8 cellular contexts compared by ENCODE assay signal in the genomic region with DNA sequence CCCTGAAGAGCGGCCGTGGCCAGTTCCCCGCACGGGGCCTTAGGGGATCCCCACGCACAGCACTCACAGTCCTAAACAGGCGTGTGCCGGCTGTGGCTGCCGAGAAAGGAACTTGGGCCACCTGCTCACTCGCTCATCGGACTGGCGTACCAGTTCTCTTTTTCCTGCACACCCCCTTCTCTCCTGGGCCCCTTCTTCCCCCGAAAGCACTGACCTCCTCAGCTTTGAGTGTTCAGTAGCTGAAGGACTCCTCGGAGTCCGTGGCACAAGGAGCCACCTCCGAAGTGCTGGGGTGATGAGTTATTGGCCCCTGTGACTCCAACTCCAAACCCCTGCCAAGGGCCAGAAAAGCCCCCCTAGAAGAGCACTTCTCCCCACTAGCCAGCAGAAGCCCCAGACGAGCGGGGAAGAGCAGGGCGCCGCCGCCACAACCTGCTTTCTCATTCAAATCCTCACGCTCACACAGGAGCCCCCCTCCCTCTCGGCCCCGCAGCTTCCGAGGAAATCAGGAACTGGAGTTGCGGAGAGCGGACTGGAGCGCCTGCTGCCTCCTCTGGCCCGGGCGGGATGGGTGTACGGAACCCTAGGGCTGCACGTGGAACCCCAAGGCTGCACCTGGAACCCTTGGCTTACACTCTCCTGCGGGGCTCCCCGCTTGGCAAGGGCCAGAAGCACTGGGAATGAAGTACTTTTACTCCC. TPM values are rescaled to one million over a fixed set of nuclear protein-coding genes. Genes with fewer than 3 reads are reported as not detected.
DNase-seq lines count a peak whose midpoint lies in the region; ATAC-seq and TF ChIP-seq lines count a peak whose summit lies in the region.

A gene with protein sequence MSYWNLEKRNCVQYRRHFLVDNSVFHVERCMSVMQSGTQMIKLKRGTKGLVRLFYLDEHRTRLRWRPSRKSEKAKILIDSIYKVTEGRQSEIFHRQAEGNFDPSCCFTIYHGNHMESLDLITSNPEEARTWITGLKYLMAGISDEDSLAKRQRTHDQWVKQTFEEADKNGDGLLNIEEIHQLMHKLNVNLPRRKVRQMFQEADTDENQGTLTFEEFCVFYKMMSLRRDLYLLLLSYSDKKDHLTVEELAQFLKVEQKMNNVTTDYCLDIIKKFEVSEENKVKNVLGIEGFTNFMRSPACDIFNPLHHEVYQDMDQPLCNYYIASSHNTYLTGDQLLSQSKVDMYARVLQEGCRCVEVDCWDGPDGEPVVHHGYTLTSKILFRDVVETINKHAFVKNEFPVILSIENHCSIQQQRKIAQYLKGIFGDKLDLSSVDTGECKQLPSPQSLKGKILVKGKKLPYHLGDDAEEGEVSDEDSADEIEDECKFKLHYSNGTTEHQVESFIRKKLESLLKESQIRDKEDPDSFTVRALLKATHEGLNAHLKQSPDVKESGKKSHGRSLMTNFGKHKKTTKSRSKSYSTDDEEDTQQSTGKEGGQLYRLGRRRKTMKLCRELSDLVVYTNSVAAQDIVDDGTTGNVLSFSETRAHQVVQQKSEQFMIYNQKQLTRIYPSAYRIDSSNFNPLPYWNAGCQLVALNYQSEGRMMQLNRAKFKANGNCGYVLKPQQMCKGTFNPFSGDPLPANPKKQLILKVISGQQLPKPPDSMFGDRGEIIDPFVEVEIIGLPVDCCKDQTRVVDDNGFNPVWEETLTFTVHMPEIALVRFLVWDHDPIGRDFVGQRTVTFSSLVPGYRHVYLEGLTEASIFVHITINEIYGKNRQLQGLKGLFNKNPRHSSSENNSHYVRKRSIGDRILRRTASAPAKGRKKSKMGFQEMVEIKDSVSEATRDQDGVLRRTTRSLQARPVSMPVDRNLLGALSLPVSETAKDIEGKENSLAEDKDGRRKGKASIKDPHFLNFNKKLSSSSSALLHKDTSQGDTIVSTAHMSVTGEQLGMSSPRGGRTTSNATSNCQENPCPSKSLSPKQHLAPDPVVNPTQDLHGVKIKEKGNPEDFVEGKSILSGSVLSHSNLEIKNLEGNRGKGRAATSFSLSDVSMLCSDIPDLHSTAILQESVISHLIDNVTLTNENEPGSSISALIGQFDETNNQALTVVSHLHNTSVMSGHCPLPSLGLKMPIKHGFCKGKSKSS (N-terminal part only) (minus strand): TSS at position 446 of the 699 bp plus-strand sequence. CDS start 40,847 bp downstream, outside the sequence.

- TF ChIP-seq CTCF in GM06990 (IDR thresholded peaks at IDR 0.05; ENCODE audit: insufficient read depth, low read length, poor library complexity, severe bottlenecking) (no peak), MCF 10A (IDR thresholded peaks at IDR 0.05; ENCODE audit: unreplicated experiment) (no peak)

- POLR2A ChIA-PET in MCF 10A (lab: Yijun Ruan, JAX): interaction anchor here (0.7 kb wide), 1 partner anchor 61 kb away, joined by 3 read pairs; no protein-coding TSS in a partner anchor

- H3K9ac ChIP-seq in iPS-15b (ENCODE audit: low read depth, low read length): peak within 1 kb of the TSS; percentile 67

- peak; percentile 49 for ATAC-seq in HG02623 (IDR thresholded peaks at IDR 0.05; ENCODE audit: unreplicated experiment)
- ATAC-seq in sciatic nerve: peak; percentile 92

- peaks cover 80% of the 10 kb centered on the region for H3K27me3 Mint-ChIP-seq in T-helper 2 cell treated with Interferon-gamma antibody and Interleukin-4, amounts not matched to agents 5 μg/mL and 100 μg/mL, for 36 hours (ENCODE audit: low read depth)
- peaks cover 24% of the 10 kb centered on the region for H3K27me3 Mint-ChIP-seq in MCF 10A (ENCODE audit: insufficient read depth, unreplicated experiment)

- no TSS peak for BruUV-seq in MCF 10A (replicated peaks; lab: Mats Ljungman, UMichigan)

- H3K9me3 Mint-ChIP-seq in T-helper 2 cell treated with Interferon-gamma antibody and Interleukin-4, amounts not matched to agents 5 μg/mL and 100 μg/mL, for 36 hours: no peaks in the 10 kb centered on the region
- no peaks in the 10 kb centered on the region for H3K9me3 Mint-ChIP-seq in MCF 10A (ENCODE audit: unreplicated experiment)

- peaks cover 14% of the 10 kb centered on the region for H3K4me1 Mint-ChIP-seq in T-helper 2 cell treated with Interferon-gamma antibody and Interleukin-4, amounts not matched to agents 5 μg/mL and 100 μg/mL, for 36 hours (ENCODE audit: low read depth)
- peaks cover 5% of the 10 kb centered on the region for H3K4me1 Mint-ChIP-seq in MCF 10A (ENCODE audit: insufficient read depth, unreplicated experiment)

- peak within 1 kb of the TSS; percentile 65 for H3K4me3 ChIP-seq in GM06990 (replicated peaks; ENCODE audit: low read depth, low read length)
- peak within 1 kb of the TSS; percentile 84 for H3K4me3 ChIP-seq in iPS-15b (ENCODE audit: low read depth, low read length)

- H3K36me3 ChIP-seq in GM06990 (ENCODE audit: control insufficient read depth, insufficient read depth, low read length): no peaks in the 10 kb centered on the region
- H3K36me3 ChIP-seq in iPS-15b (ENCODE audit: control insufficient read depth, insufficient read depth, low read length): no peaks in the 10 kb centered on the region

- H3K4me1 ChIP-seq in iPS-15b (ENCODE audit: control insufficient read depth, insufficient read depth, low read length): peaks cover 23% of the 10 kb centered on the region

- H3K36me3 Mint-ChIP-seq in T-helper 2 cell treated with Interferon-gamma antibody and Interleukin-4, amounts not matched to agents 5 μg/mL and 100 μg/mL, for 36 hours (ENCODE audit: low read depth): no peaks in the 10 kb centered on the region
- no peaks in the 10 kb centered on the region for H3K36me3 Mint-ChIP-seq in MCF 10A (ENCODE audit: insufficient read depth, unreplicated experiment)

- H3K27ac Mint-ChIP-seq in T-helper 2 cell treated with Interferon-gamma antibody and Interleukin-4, amounts not matched to agents 5 μg/mL and 100 μg/mL, for 36 hours: no peak within 1 kb of the TSS
- peak within 1 kb of the TSS; percentile 64 for H3K27ac Mint-ChIP-seq in MCF 10A (ENCODE audit: low read depth, unreplicated experiment)

- peak; percentile 21 for DNase-seq in GM06990 (ENCODE audit: extremely low read depth, insufficient read length)
- peak; percentile 81 for DNase-seq in NCI-H146 (lab: John Stamatoyannopoulos, UW)
- DNase-seq in T-helper 2 cell treated with Interferon-gamma antibody and Interleukin-4, amounts not matched to agents 5 μg/mL and 100 μg/mL, for 36 hours (ENCODE audit: low spot score): peak; percentile 5
- DNase-seq in MCF 10A (ENCODE audit: unreplicated experiment): peak; percentile 73
- peak; percentile 77 for DNase-seq in sciatic nerve (ENCODE audit: low spot score)
- DNase-seq in NCI-H226: no peak

- intact Hi-C loops in MCF 10A (cut with micrococcal nuclease): no loop called here
- intact Hi-C loops in sciatic nerve (cut with DNase I): no loop called here

- H3K27me3 ChIP-seq in GM06990 (replicated peaks; ENCODE audit: control insufficient read depth, insufficient read depth, low read length) (no peaks in the 10 kb centered on the region), iPS-15b (ENCODE audit: control insufficient read depth, insufficient read depth, low read length) (peaks cover 2% of the 10 kb centered on the region)

- CTCF ChIA-PET in MCF 10A (lab: Yijun Ruan, JAX): interaction anchor here (0.6 kb wide), 2 partner anchors 25 to 33 kb away, joined by 3 read pairs; no protein-coding TSS in a partner anchor

- peak within 1 kb of the TSS; percentile 84 for H3K4me3 Mint-ChIP-seq in T-helper 2 cell treated with Interferon-gamma antibody and Interleukin-4, amounts not matched to agents 5 μg/mL and 100 μg/mL, for 36 hours
- peak within 1 kb of the TSS; percentile 78 for H3K4me3 Mint-ChIP-seq in MCF 10A (ENCODE audit: unreplicated experiment)

- no peaks in the 10 kb centered on the region for H3K9me3 ChIP-seq in iPS-15b (ENCODE audit: control insufficient read depth, insufficient read depth, low read length)

RNA-seq across cellular contexts. Expression of the gene that starts here (rescaled TPM):
- 0.10 and 0.12 TPM in 2 replicates for total RNA-seq in MCF 10A (2022)
- 4.5 TPM for total RNA-seq in sciatic nerve

Comparison
In these comparisons a context has a peak if more than half of its experiments do, and no peak if none do; other contexts are left out.
1. Peak in DNase-seq in MCF 10A; RNA of the gene not detected or under 1 TPM.